ENCODE assay signal across 7 cellular contexts in genomic region chr4:157258165-157258564, GRCh38. TPM values are rescaled to one million over a fixed set of nuclear protein-coding genes. Genes with fewer than 3 reads are reported as not detected.
"Had no signal": no experiment of that assay in that cellular context is flagged by ENCODE, and none has a peak within 500 bp of the region (broad histone marks: within the 10 kb centered on the region; RNA-seq: fewer than 3 reads in every experiment).

No MANE protein-coding gene starts in this region.

RNA-seq across cellular contexts. Expression of gene GRIA2, which starts 37.6 kb away (rescaled TPM):
- total RNA-seq: K562, M059J, PC-9, Peyer's patch, Right ventricle myocardium inferior, RPMI7951 had no signal
- polyA plus RNA-seq: IgD-negative memory B cell had no signal
